ENCODE assay signal across 8 cellular contexts in the genomic region with DNA sequence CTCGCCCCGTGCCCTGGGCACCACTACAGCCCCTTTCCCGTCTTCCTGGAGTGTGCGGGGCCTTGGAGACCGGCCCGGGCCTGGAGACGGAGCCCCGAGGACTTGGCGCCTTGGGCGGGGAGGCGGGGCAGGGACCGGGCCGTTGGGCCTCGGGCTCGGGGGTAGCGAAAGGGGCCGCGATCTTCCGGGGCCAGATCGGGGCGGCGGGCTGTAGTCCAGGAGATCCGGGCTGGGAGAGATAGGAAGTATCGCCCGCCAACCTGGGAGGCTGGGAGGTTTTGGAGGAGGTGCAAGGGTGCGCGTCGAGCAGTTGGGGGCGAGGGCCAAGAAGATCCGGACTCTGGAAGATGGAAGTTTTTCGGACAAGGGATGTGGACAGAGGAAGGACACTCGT. TPM values are rescaled to one million over a fixed set of nuclear protein-coding genes. Genes with fewer than 3 reads are reported as not detected.
A peak's percentile ranks its signal among the peaks of the same experiment; 100 is the strongest.
DNase-seq lines count a peak whose midpoint lies in the region; ATAC-seq and TF ChIP-seq lines count a peak whose summit lies in the region.

No MANE protein-coding gene starts in this region.

- H3K36me3 ChIP-seq in left ventricle myocardium inferior = no peaks in the 10 kb centered on the region

- intact Hi-C loops in left ventricle myocardium inferior (cut with micrococcal nuclease) = no loop called here
- intact Hi-C loops in sciatic nerve (cut with DNase I) = no loop called here

- ATAC-seq in GM21526 (IDR thresholded peaks at IDR 0.05; ENCODE audit: low FRiP score, unreplicated experiment) = peak; percentile 42
- ATAC-seq in sciatic nerve = peak; percentile 24

- H3K4me1 ChIP-seq in left ventricle myocardium inferior = peaks cover 39% of the 10 kb centered on the region

- peak overlapping the region; percentile 99 for H3K4me3 ChIP-seq in left ventricle myocardium inferior

- no peaks in the 10 kb centered on the region for H3K9me3 ChIP-seq in left ventricle myocardium inferior (replicated peaks)

- TF ChIP-seq CTCF in left ventricle myocardium inferior (IDR thresholded peaks at IDR 0.05; ENCODE audit: borderline replicate concordance) = no peak

- H3K27ac ChIP-seq in left ventricle myocardium inferior (replicated peaks) = peak overlapping the region; percentile 90

- no peaks in the 10 kb centered on the region for H3K27me3 ChIP-seq in left ventricle myocardium inferior (ENCODE audit: low read depth)

- peak; percentile 50 for DNase-seq in ELR (ENCODE audit: low read depth)
- DNase-seq in HT1080 (ENCODE audit: low read depth) = peak; percentile 17
- DNase-seq in activated T-helper 9 cell treated with anti-CD3 and anti-CD28 coated beads, Interleukin-2, amount 50 U/mL, for 16 hours (ENCODE audit: low read depth) = peak; percentile 15
- peak; percentile 32 for DNase-seq in left ventricle myocardium inferior
- peak; percentile 70 for DNase-seq in sciatic nerve (ENCODE audit: low spot score)
- DNase-seq in NCI-H1436 treated with DMSO at 0.1 percent for 48 hours (lab: John Stamatoyannopoulos, UW) = no peak
- no peak for DNase-seq in DMS79 (lab: John Stamatoyannopoulos, UW)

RNA-seq across cellular contexts. Expression of gene RTF1, which starts 0.5 kb away (rescaled TPM):
- total RNA-seq in HT1080 (2014; rRNA removed; shearing (Covaris generic)) = 17.0 and 20.2 TPM in 2 replicates
- 26.1 and 31.7 TPM in 2 replicates for polyA plus RNA-seq in HT1080 (2015; cell fraction: cytosol; rRNA removed)
- 22.7 and 37.3 TPM in 2 replicates for polyA plus RNA-seq in HT1080 (2015; cell fraction: nucleus; rRNA removed)
- 23.4 TPM for total RNA-seq in left ventricle myocardium inferior
- 35.4 TPM for total RNA-seq in sciatic nerve

RNA-seq across cellular contexts. Expression of gene NDUFAF1, which starts 15.1 kb away (rescaled TPM):
- total RNA-seq in HT1080 (2014; rRNA removed; shearing (Covaris generic)) = 23.8 and 29.1 TPM in 2 replicates
- polyA plus RNA-seq in HT1080 (2015; cell fraction: cytosol; rRNA removed) = 27.4 and 30.4 TPM in 2 replicates
- 26.3 and 31.7 TPM in 2 replicates for polyA plus RNA-seq in HT1080 (2015; cell fraction: nucleus; rRNA removed)
- 61.2 TPM for total RNA-seq in left ventricle myocardium inferior
- 14.4 TPM for total RNA-seq in sciatic nerve

Comparison
In these comparisons a context has a peak if more than half of its experiments do, and no peak if none do; other contexts are left out.
1. DNase-seq: peak in ELR (single experiment), HT1080 (single experiment), activated T-helper 9 cell treated with anti-CD3 and anti-CD28 coated beads, Interleukin-2, amount 50 U/mL, for 16 hours (single experiment), left ventricle myocardium inferior (single experiment) and sciatic nerve (single experiment); none in NCI-H1436 treated with DMSO at 0.1 percent for 48 hours (single experiment) and DMS79 (single experiment).